Comparison of ENCODE assay signal across 22 cellular contexts in the genomic region with DNA sequence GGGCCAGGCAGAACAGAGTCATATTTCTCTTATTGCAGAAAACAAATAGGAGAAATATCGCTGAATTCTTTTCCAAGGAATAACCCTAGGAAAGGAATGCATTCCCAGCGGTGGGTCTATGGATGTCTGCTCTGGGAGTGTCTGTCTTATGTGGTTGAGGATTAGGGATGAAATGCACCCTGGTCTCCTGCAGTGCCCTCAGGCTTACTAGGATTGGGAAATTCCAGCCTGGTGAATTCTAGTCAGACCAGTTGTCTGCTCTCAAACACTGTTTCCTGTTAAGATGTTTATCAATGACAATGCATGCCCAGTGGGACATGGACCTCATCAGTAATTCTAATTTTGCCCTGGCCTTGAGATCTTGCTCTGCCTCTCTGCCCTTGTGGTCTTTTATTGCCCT.
DNase-seq lines count a peak whose midpoint lies in the region; ATAC-seq and TF ChIP-seq lines count a peak whose summit lies in the region.
"Had no signal": no experiment of that assay in that cellular context is flagged by ENCODE, and none has a peak within 500 bp of the region (broad histone marks: within the 10 kb centered on the region; RNA-seq: fewer than 3 reads in every experiment).

No MANE protein-coding gene starts in this region.

- H3K9ac ChIP-seq in H9 (ENCODE audit: extremely low read depth, insufficient read length, low read length) (no peak overlapping the region), PC-3 (ENCODE audit: low read length) (no peak overlapping the region), endodermal cell (ENCODE audit: extremely low read depth, low read length, poor library complexity, severe bottlenecking) (no peak overlapping the region)
- H3K9ac ChIP-seq: BLaER1 treated with 17β-estradiol and CSF1 and Interleukin-3, amounts not matched to agents 10 nM and 100 nM had no signal

- H2BK12ac ChIP-seq in H9 (ENCODE audit: insufficient read length, low read depth, low read length) = no peak overlapping the region

- ATAC-seq in PC-3 = no peak
- ATAC-seq: Right ventricle myocardium inferior had no signal

- intact Hi-C loops in PC-3 (cut with micrococcal nuclease) (no loop called here), esophagus muscularis mucosa (cut with DNase I) (no loop called here)

- no peak overlapping the region for H3K4me2 ChIP-seq in H9 (ENCODE audit: insufficient read depth, insufficient read length, low read length)
- H3K4me2 ChIP-seq in PC-3 (ENCODE audit: low read length) = no peak overlapping the region
- H3K4me2 ChIP-seq: BLaER1 treated with 17β-estradiol and CSF1 and Interleukin-3, amounts not matched to agents 10 nM and 100 nM had no signal

- no peak overlapping the region for H2BK5ac ChIP-seq in H9 (ENCODE audit: insufficient read length, low read length)

- no CpG with 5 or more reads among the region's 2 CpGs for WGBS in H9 (ENCODE audit: extremely low coverage, insufficient read length, low lambda C conversion rate)
- 60 to 91% methylated on average over 1 to 2 of the region's 2 CpGs for WGBS in endodermal cell (ENCODE audit: insufficient coverage in 1 of 2, insufficient read length in 1 of 2), 2 experiments
- WGBS in esophagus muscularis mucosa = 93% methylated on average over 2 of the region's 2 CpGs

- H4K91ac ChIP-seq in H9 (ENCODE audit: insufficient read length, low read depth, low read length) = no peak overlapping the region

- DNase-seq in H9 (peak; percentile 33), PC-3 (peak; percentile 14), endodermal cell (peak; percentile 56), myocyte (ENCODE audit: low read depth) (peak; percentile 0), caudate nucleus (lab: John Stamatoyannopoulos, UW) (no peak), esophagus muscularis mucosa (ENCODE audit: extremely low spot score) (no peak), nephron progenitor cell (no peak), NCI-H1417 (lab: John Stamatoyannopoulos, UW) (no peak)
- DNase-seq: CD4-positive, alpha-beta memory T cell; DMS153; GF-D8; KG1; NCI-H1092 treated with DMSO at 0.1 percent for 48 hours; NCI-H2029 treated with DMSO at 0.1 percent for 48 hours; NCI-H2171; NCI-H345; NCI-H524; NCI-H82 had no signal

- H3K18ac ChIP-seq in H9 (ENCODE audit: insufficient read length, low read depth, low read length) = no peak overlapping the region

- no peak overlapping the region for H4K5ac ChIP-seq in H9 (ENCODE audit: insufficient read length, low read depth, low read length)

- H3K4me3 Mint-ChIP-seq in H9 (no peak overlapping the region), endodermal cell (no peak overlapping the region), nephron progenitor cell (no peak overlapping the region)
- H3K4me3 Mint-ChIP-seq: CD4-positive, alpha-beta memory T cell had no signal

- no peak overlapping the region for H2AFZ ChIP-seq in H9 (ENCODE audit: low read length)
- no peak overlapping the region for H2AFZ ChIP-seq in PC-3 (ENCODE audit: low read length)

- H3K9me3 ChIP-seq in H9 (ENCODE audit: control insufficient read depth, low read depth, low read length) = no peaks in the 10 kb centered on the region
- H3K9me3 ChIP-seq in PC-3 (ENCODE audit: low read length) = no peaks in the 10 kb centered on the region
- H3K9me3 ChIP-seq in endodermal cell (ENCODE audit: control insufficient read depth, low read length) = no peaks in the 10 kb centered on the region
- peaks cover 0 to 35% (median 9%) of the 10 kb centered on the region in 4 donors for H3K9me3 ChIP-seq in esophagus muscularis mucosa

- no peak overlapping the region for H3K27ac ChIP-seq in H9 (ENCODE audit: insufficient read length, low read depth, low read length)
- no peak overlapping the region for H3K27ac ChIP-seq in PC-3 (ENCODE audit: low read length)
- H3K27ac ChIP-seq in endodermal cell (ENCODE audit: low read depth, low read length) = no peak overlapping the region
- no peak overlapping the region for H3K27ac ChIP-seq in caudate nucleus (ENCODE audit: low read depth, low read length)
- no peak overlapping the region for H3K27ac ChIP-seq in esophagus muscularis mucosa (replicated peaks in 1 of 4)
- H3K27ac ChIP-seq: BLaER1 treated with 17β-estradiol and CSF1 and Interleukin-3, amounts not matched to agents 10 nM and 100 nM; HL-60 had no signal

- H2BK20ac ChIP-seq in H9 (ENCODE audit: low read depth, low read length, poor library complexity, severe bottlenecking) = no peak overlapping the region

- H3F3A ChIP-seq in PC-3 (ENCODE audit: low read length, unreplicated experiment) = no peaks in the 10 kb centered on the region

- H4K20me1 ChIP-seq in H9 (ENCODE audit: control insufficient read depth, insufficient read depth, insufficient read length) (no peaks in the 10 kb centered on the region), PC-3 (ENCODE audit: low read length) (no peaks in the 10 kb centered on the region)
- H4K20me1 ChIP-seq: BLaER1 treated with 17β-estradiol and CSF1 and Interleukin-3, amounts not matched to agents 10 nM and 100 nM had no signal

- no peak overlapping the region for H3K56ac ChIP-seq in H9 (ENCODE audit: insufficient read length, low read depth, low read length)

- H3K9me2 ChIP-seq in PC-3 (replicated peaks; ENCODE audit: low read length) = no peaks in the 10 kb centered on the region

- H3K79me2 ChIP-seq in H9 (ENCODE audit: insufficient read depth, low read length) (no peaks in the 10 kb centered on the region), PC-3 (ENCODE audit: low read length) (no peaks in the 10 kb centered on the region)

- TF ChIP-seq CTCF in H9 (conservative IDR thresholded peaks at IDR 0.05) = no peak
- TF ChIP-seq CTCF in PC-3 (conservative IDR thresholded peaks at IDR 0.05; ENCODE audit: low read depth, low read length) = no peak
- no peak for TF ChIP-seq CTCF in endodermal cell (conservative IDR thresholded peaks at IDR 0.05)
- TF ChIP-seq CTCF in esophagus muscularis mucosa (IDR thresholded peaks at IDR 0.05) = no peak
- TF ChIP-seq CTCF in nephron progenitor cell (IDR thresholded peaks at IDR 0.05) = no peak

- H2BK120ac ChIP-seq in H9 (ENCODE audit: low read depth, low read length, poor library complexity, severe bottlenecking) = no peak overlapping the region

- peak overlapping the region in 2 of 3 experiments; percentile 45 to 51; a peak in 3 of 7 replicates for H3K27ac Mint-ChIP-seq in H9
- no peak overlapping the region for H3K27ac Mint-ChIP-seq in endodermal cell
- H3K27ac Mint-ChIP-seq in nephron progenitor cell = no peak overlapping the region
- H3K27ac Mint-ChIP-seq: CD4-positive, alpha-beta memory T cell had no signal

- H3K27me3 ChIP-seq in H9 (ENCODE audit: insufficient read depth, low read length) (no peaks in the 10 kb centered on the region), PC-3 (ENCODE audit: low read length) (no peaks in the 10 kb centered on the region), endodermal cell (ENCODE audit: control insufficient read depth, insufficient read depth, low read length, poor library complexity, severe bottlenecking) (no peaks in the 10 kb centered on the region), esophagus muscularis mucosa (no peaks in the 10 kb centered on the region)
- H3K27me3 ChIP-seq: BLaER1 treated with 17β-estradiol and CSF1 and Interleukin-3, amounts not matched to agents 10 nM and 100 nM had no signal

- H4K8ac ChIP-seq in H9 (replicated peaks; ENCODE audit: insufficient read length, low read depth, low read length) = no peak overlapping the region

- H3K23me2 ChIP-seq in H9 (ENCODE audit: insufficient read length, low read depth, low read length, poor library complexity, severe bottlenecking) = no peaks in the 10 kb centered on the region

- H2BK15ac ChIP-seq in H9 (ENCODE audit: low read depth, low read length) = no peak overlapping the region

- BruUV-seq in PC-3 (replicated peaks; lab: Mats Ljungman, UMichigan) = no TSS peak

- H3K14ac ChIP-seq in H9 (ENCODE audit: insufficient read depth, low read length) = no peak overlapping the region

- TF ChIP-seq EP300 in esophagus muscularis mucosa (IDR thresholded peaks at IDR 0.05) = no peak

- H3K9me3 Mint-ChIP-seq in H9 (peaks cover 69 to 72% of the 10 kb centered on the region in 2 experiments), endodermal cell (peaks cover 52% of the 10 kb centered on the region), nephron progenitor cell (peaks cover 44% of the 10 kb centered on the region)

- TF ChIP-seq POLR2A in esophagus muscularis mucosa (IDR thresholded peaks at IDR 0.05; ENCODE audit: low read depth) = no peak

- no peaks in the 10 kb centered on the region; the same call in 1 of the 2 replicates for H3K27me3 Mint-ChIP-seq in H9 (ENCODE audit: low read depth)
- no peaks in the 10 kb centered on the region for H3K27me3 Mint-ChIP-seq in endodermal cell (ENCODE audit: insufficient read depth)
- H3K27me3 Mint-ChIP-seq in nephron progenitor cell (ENCODE audit: low read depth, poor library complexity) = no peaks in the 10 kb centered on the region
- H3K27me3 Mint-ChIP-seq: CD4-positive, alpha-beta memory T cell had no signal

- no peak overlapping the region for H2AK5ac ChIP-seq in H9 (ENCODE audit: insufficient read length, low read length)

- H3K36me3 ChIP-seq in PC-3 (ENCODE audit: low read depth, low read length) (no peaks in the 10 kb centered on the region), endodermal cell (ENCODE audit: control insufficient read depth, insufficient read depth, low read length) (no peaks in the 10 kb centered on the region), esophagus muscularis mucosa (no peaks in the 10 kb centered on the region)
- H3K36me3 ChIP-seq: BLaER1 treated with 17β-estradiol and CSF1 and Interleukin-3, amounts not matched to agents 10 nM and 100 nM; HAP-1 had no signal

- H3K4me3 ChIP-seq in PC-3 (ENCODE audit: low read length) = no peak overlapping the region
- no peak overlapping the region for H3K4me3 ChIP-seq in endodermal cell (ENCODE audit: low read length)
- H3K4me3 ChIP-seq in esophagus muscularis mucosa = no peak overlapping the region
- H3K4me3 ChIP-seq: BLaER1 treated with 17β-estradiol and CSF1 and Interleukin-3, amounts not matched to agents 10 nM and 100 nM; HAP-1 had no signal

- H3K23ac ChIP-seq in H9 (ENCODE audit: insufficient read length, low read depth, low read length) = no peak overlapping the region

- peaks cover 8 to 13% of the 10 kb centered on the region in 2 experiments for H3K4me1 Mint-ChIP-seq in H9
- H3K4me1 Mint-ChIP-seq in endodermal cell = no peaks in the 10 kb centered on the region
- H3K4me1 Mint-ChIP-seq in nephron progenitor cell = no peaks in the 10 kb centered on the region
- H3K4me1 Mint-ChIP-seq: CD4-positive, alpha-beta memory T cell had no signal

- H3K4me1 ChIP-seq in H9 (ENCODE audit: insufficient read depth, low read length) = no peaks in the 10 kb centered on the region
- no peaks in the 10 kb centered on the region for H3K4me1 ChIP-seq in PC-3 (ENCODE audit: insufficient read depth, low read length)
- no peaks in the 10 kb centered on the region for H3K4me1 ChIP-seq in endodermal cell (ENCODE audit: control insufficient read depth, insufficient read depth, low read length)
- no peaks in the 10 kb centered on the region for H3K4me1 ChIP-seq in esophagus muscularis mucosa
- H3K4me1 ChIP-seq: BLaER1 treated with 17β-estradiol and CSF1 and Interleukin-3, amounts not matched to agents 10 nM and 100 nM; HAP-1 had no signal

- no peak overlapping the region for H3T11ph ChIP-seq in H9 (ENCODE audit: low read length)

- H3K36me3 Mint-ChIP-seq in H9 (ENCODE audit: insufficient read depth in 1 of 3, low read depth in 3 of 3) (peaks cover 54 to 82% (median 68%) of the 10 kb centered on the region in 3 experiments), endodermal cell (ENCODE audit: low read depth) (peaks cover 3% of the 10 kb centered on the region), nephron progenitor cell (ENCODE audit: low read depth) (no peaks in the 10 kb centered on the region)
- H3K36me3 Mint-ChIP-seq: CD4-positive, alpha-beta memory T cell had no signal

- POLR2A ChIA-PET in PC-3 (lab: Charles Lee; ENCODE audit: unreplicated experiment) = no interaction called here

- no peak overlapping the region for H3K4ac ChIP-seq in H9 (ENCODE audit: low read depth, low read length)

- CTCF ChIA-PET in PC-3 (lab: Charles Lee) = no interaction called here

- no peaks in the 10 kb centered on the region for H3K79me1 ChIP-seq in H9 (ENCODE audit: insufficient read depth, low read depth, low read length, poor library complexity, severe bottlenecking)

Comparison
In these comparisons a context has a peak if more than half of its experiments do, and no peak if none do; other contexts are left out.
1. DNase-seq: peak in H9 (single experiment), PC-3 (single experiment), endodermal cell (single experiment) and myocyte (single experiment); none in caudate nucleus (0 of 61), esophagus muscularis mucosa (single experiment), nephron progenitor cell (single experiment) and NCI-H1417 (0 of 3).
2. H3K27ac Mint-ChIP-seq: peak in H9 (2 of 3); none in endodermal cell (single experiment) and nephron progenitor cell (single experiment).